ENCODE assay signal across 1 cellular context in genomic region chr20:63696628-63697356, GRCh38.
TF ChIP-seq lines count a peak whose summit lies in the region.

TNFRSF6B (plus strand) TSS chr20:63696652; CDS start chr20:63696768, 116 bp downstream.

TF ChIP-seq in HepG2, 621 proteins besides CTCF, POLR2A, EP300 and RAD21 (continued from another document and continues in another):
- TF ChIP-seq ARID3A (IDR thresholded peaks at IDR 0.05; ENCODE audit: low read depth, low read length), result no peak
- TF ChIP-seq ZNF574 (CRISPR knock-in tag; IDR thresholded peaks at IDR 0.05), result peak; percentile 24
- no peak for TF ChIP-seq RBAK (CRISPR knock-in tag; IDR thresholded peaks at IDR 0.05)
- no peak; the same call in 1 of the 2 replicates for TF ChIP-seq HIC2 (CRISPR knock-in tag; IDR thresholded peaks at IDR 0.05; ENCODE audit: low read depth)
- peak; percentile 49; the same call in 1 of the 2 replicates for TF ChIP-seq RFXAP (CRISPR knock-in tag; IDR thresholded peaks at IDR 0.05; ENCODE audit: borderline replicate concordance)
- no peak; the same call in 1 of the 2 replicates for TF ChIP-seq ZSCAN9 (CRISPR knock-in tag; IDR thresholded peaks at IDR 0.05; ENCODE audit: borderline replicate concordance)
- no peak for TF ChIP-seq GLMP (CRISPR knock-in tag; IDR thresholded peaks at IDR 0.05; ENCODE audit: borderline replicate concordance)
- TF ChIP-seq TAF1 (CRISPR knock-in tag; IDR thresholded peaks at IDR 0.05), result 0 out of 2 replicates have a peak, but pooled peaks have one; percentile 14
- TF ChIP-seq ZSCAN21 (CRISPR knock-in tag; IDR thresholded peaks at IDR 0.05; ENCODE audit: borderline replicate concordance), result no peak; the same call in 1 of the 2 replicates
- 0 out of 2 replicates have a peak, but pooled peaks have one; percentile 66 for TF ChIP-seq ZNF138 (CRISPR knock-in tag; IDR thresholded peaks at IDR 0.05; ENCODE audit: low read depth)
- TF ChIP-seq ZNF609 (CRISPR knock-in tag; IDR thresholded peaks at IDR 0.05; ENCODE audit: borderline replicate concordance), result no peak
- TF ChIP-seq MAFK (conservative IDR thresholded peaks at IDR 0.05 in 1 of 2, IDR thresholded peaks at IDR 0.05 in 1 of 2; ENCODE audit: low read length in 2 of 2), result no peak
- no peak for TF ChIP-seq IRF1 (CRISPR knock-in tag; IDR thresholded peaks at IDR 0.05; ENCODE audit: low read depth)
- TF ChIP-seq ZNF547 (CRISPR knock-in tag; IDR thresholded peaks at IDR 0.05), result no peak
- TF ChIP-seq ZHX2 (IDR thresholded peaks at IDR 0.05; ENCODE audit: low read depth), result no peak
- no peak for TF ChIP-seq ZHX2 (CRISPR knock-in tag; IDR thresholded peaks at IDR 0.05; ENCODE audit: borderline replicate concordance)
- TF ChIP-seq ZNF503 (CRISPR knock-in tag; IDR thresholded peaks at IDR 0.05), result no peak
- TF ChIP-seq MEIS1 (CRISPR knock-in tag; IDR thresholded peaks at IDR 0.05; ENCODE audit: borderline replicate concordance), result no peak; the same call in 1 of the 2 replicates
- TF ChIP-seq ZNF460 (CRISPR knock-in tag; IDR thresholded peaks at IDR 0.05; ENCODE audit: borderline replicate concordance), result no peak
- TF ChIP-seq ATF4 (CRISPR knock-in tag; IDR thresholded peaks at IDR 0.05), result no peak
- TF ChIP-seq RAD51 (IDR thresholded peaks at IDR 0.05; ENCODE audit: borderline replicate concordance), result no peak
- 0 out of 2 replicates have a peak, but pooled peaks have one; percentile 51 for TF ChIP-seq ZFP36L1 (CRISPR knock-in tag; IDR thresholded peaks at IDR 0.05)
- TF ChIP-seq ZNF740 (CRISPR knock-in tag; IDR thresholded peaks at IDR 0.05), result no peak
- no peak for TF ChIP-seq ZEB1 (IDR thresholded peaks at IDR 0.05; ENCODE audit: insufficient replicate concordance, low read depth)
- 0 out of 2 replicates have a peak, but pooled peaks have one; percentile 37 for TF ChIP-seq NFE2L1 (CRISPR knock-in tag; IDR thresholded peaks at IDR 0.05; ENCODE audit: borderline replicate concordance)
- TF ChIP-seq EZH2 (conservative IDR thresholded peaks at IDR 0.05; ENCODE audit: low read depth, low read length), result no peak
- 0 out of 2 replicates have a peak, but pooled peaks have one; percentile 4 for TF ChIP-seq HHEX (CRISPR knock-in tag; IDR thresholded peaks at IDR 0.05)
- no peak for TF ChIP-seq TEF (CRISPR knock-in tag; IDR thresholded peaks at IDR 0.05)
- no peak for TF ChIP-seq ZNF773 (CRISPR knock-in tag; IDR thresholded peaks at IDR 0.05; ENCODE audit: borderline replicate concordance)
- no peak for TF ChIP-seq MYNN (CRISPR knock-in tag; IDR thresholded peaks at IDR 0.05; ENCODE audit: low read depth)
